ENCODE assay signal across 1 cellular context in the genomic region with DNA sequence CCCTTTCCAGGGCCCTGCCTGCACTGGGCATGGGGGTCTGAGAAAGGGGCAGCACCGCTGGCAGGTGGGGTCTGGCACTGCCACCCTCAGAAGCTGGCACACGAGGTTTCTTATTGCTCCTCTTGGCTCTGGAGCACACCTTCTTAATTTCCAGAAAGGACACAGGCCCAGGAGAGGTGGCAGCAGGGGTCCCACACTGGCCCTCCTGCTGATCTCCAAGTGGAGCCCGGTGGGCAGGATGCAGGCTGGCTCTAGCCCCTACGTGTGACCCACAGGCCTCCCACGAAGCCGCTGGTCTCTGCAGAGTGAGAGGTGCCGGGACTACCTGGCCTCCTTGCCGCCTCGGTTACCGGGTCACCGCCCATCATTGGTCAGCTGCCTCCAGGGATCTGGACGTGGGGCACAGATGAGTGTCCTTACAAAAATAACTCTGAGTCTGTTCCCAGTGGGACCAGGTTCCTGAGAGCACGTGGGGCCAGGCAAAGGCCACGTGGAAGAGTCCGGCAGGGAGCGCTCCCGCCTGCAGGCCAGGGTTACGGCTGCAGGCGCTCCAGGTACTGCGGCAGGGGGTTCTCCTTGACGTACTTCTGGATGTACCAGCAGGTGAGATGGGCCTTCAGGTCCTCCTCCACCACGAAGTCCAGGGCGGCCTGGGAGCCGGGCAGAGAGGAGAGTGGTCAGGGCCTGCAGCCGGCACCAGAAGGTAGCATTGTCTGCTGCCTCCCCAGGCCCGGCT.
TF ChIP-seq lines count a peak whose summit lies in the region.

No MANE protein-coding gene starts in this region.

TF ChIP-seq in K562, 482 proteins besides CTCF, POLR2A, EP300 and RAD21:
- TF ChIP-seq POLR2G (IDR thresholded peaks at IDR 0.05; ENCODE audit: low read depth, low read length): 0 out of 2 replicates have a peak, but pooled peaks have one; percentile 33
- TF ChIP-seq RBM25 (IDR thresholded peaks at IDR 0.05; ENCODE audit: low read depth, low read length, severe bottlenecking): no peak
